In genomic region chr17:28940675-28941074, GRCh38 we compare ENCODE assay signal across 14 cellular contexts. TPM values are rescaled to one million over a fixed set of nuclear protein-coding genes. Genes with fewer than 3 reads are reported as not detected.
DNase-seq lines count a peak whose midpoint lies in the region; ATAC-seq, FAIRE-seq and TF ChIP-seq lines count a peak whose summit lies in the region.
"Had no signal": no experiment of that assay in that cellular context is flagged by ENCODE, and none has a peak within 500 bp of the region (broad histone marks: within the 10 kb centered on the region; RNA-seq: fewer than 3 reads in every experiment).

No MANE protein-coding gene starts in this region.

- FAIRE-seq in endothelial cell of umbilical vein (lab: Jason Lieb, UNC), result peak; percentile 79
- FAIRE-seq: TTC549 had no signal

- no peak overlapping the region for H4K91ac ChIP-seq in H9 (ENCODE audit: insufficient read length, low read depth, low read length)

- POLR2A ChIA-PET in endothelial cell of umbilical vein (lab: Charles Lee), result interaction anchor here (1.4 kb wide), 1 partner anchor 9 kb away, joined by 5 read pairs; no protein-coding TSS in a partner anchor

- H2AFZ ChIP-seq in H9 (ENCODE audit: low read length) (no peak overlapping the region), endothelial cell of umbilical vein (ENCODE audit: low read depth, low read length) (no peak overlapping the region)

- H3K9me3 Mint-ChIP-seq in activated CD4-positive, alpha-beta T cell treated with anti-CD3 and anti-CD28 coated beads, Interleukin-2, amount 10 ng/mL, durations not matched to agents 24 days and 14 days, result no peaks in the 10 kb centered on the region
- no peaks in the 10 kb centered on the region for H3K9me3 Mint-ChIP-seq in H9

- BruUV-seq in endothelial cell of umbilical vein (replicated peaks; lab: Mats Ljungman, UMichigan), result no TSS peak

- intact Hi-C loops in activated CD4-positive, alpha-beta T cell treated with anti-CD3 and anti-CD28 coated beads, Interleukin-2, amount 10 ng/mL, durations not matched to agents 24 days and 14 days (cut with micrococcal nuclease), result no loop called here
- intact Hi-C loops in endothelial cell of umbilical vein (cut with micrococcal nuclease), result no loop called here
- intact Hi-C loops in tibial artery (cut with DNase I; ENCODE audit: low total_unique reads), result no loop called here

- H3K14ac ChIP-seq in H9 (ENCODE audit: insufficient read depth, low read length), result no peak overlapping the region

- H4K8ac ChIP-seq in H9 (replicated peaks; ENCODE audit: insufficient read length, low read depth, low read length), result no peak overlapping the region

- H3K9me3 ChIP-seq in H9 (ENCODE audit: control insufficient read depth, low read depth, low read length), result no peaks in the 10 kb centered on the region
- no peaks in the 10 kb centered on the region for H3K9me3 ChIP-seq in endothelial cell of umbilical vein (replicated peaks; ENCODE audit: control insufficient read depth, insufficient read depth, low read length)
- H3K9me3 ChIP-seq in neutrophil, result no peaks in the 10 kb centered on the region
- no peaks in the 10 kb centered on the region for H3K9me3 ChIP-seq in tibial artery
- H3K9me3 ChIP-seq: adrenal gland, SJCRH30 had no signal

- H3K4ac ChIP-seq in H9 (ENCODE audit: low read depth, low read length), result no peak overlapping the region

- no peaks in the 10 kb centered on the region for H3K27me3 ChIP-seq in H9 (ENCODE audit: insufficient read depth, low read length)
- H3K27me3 ChIP-seq in endothelial cell of umbilical vein (ENCODE audit: control insufficient read depth in 2 of 2, insufficient read depth in 2 of 2, low read length in 2 of 2), result no peaks in the 10 kb centered on the region
- no peaks in the 10 kb centered on the region for H3K27me3 ChIP-seq in neutrophil
- H3K27me3 ChIP-seq in tibial artery, result no peaks in the 10 kb centered on the region
- H3K27me3 ChIP-seq: adrenal gland, SJCRH30 had no signal

- H3K4me3 Mint-ChIP-seq in activated CD4-positive, alpha-beta T cell treated with anti-CD3 and anti-CD28 coated beads, Interleukin-2, amount 10 ng/mL, durations not matched to agents 24 days and 14 days, result peak overlapping the region; percentile 41
- H3K4me3 Mint-ChIP-seq in H9, result no peak overlapping the region; a peak in 1 of 5 replicates

- H2BK120ac ChIP-seq in H9 (ENCODE audit: low read depth, low read length, poor library complexity, severe bottlenecking), result no peak overlapping the region

- H2AK5ac ChIP-seq in H9 (ENCODE audit: insufficient read length, low read length), result no peak overlapping the region

- H2BK5ac ChIP-seq in H9 (ENCODE audit: insufficient read length, low read length), result no peak overlapping the region

- CTCF ChIA-PET in endothelial cell of umbilical vein (lab: Charles Lee), result interaction anchor here (0.8 to 2.9 kb wide), 6 partner anchors 11 to 177 kb away, joined by 3 to 9 read pairs (median 5); no protein-coding TSS in a partner anchor

- H3K27ac ChIP-seq in H9 (ENCODE audit: insufficient read length, low read depth, low read length), result no peak overlapping the region
- H3K27ac ChIP-seq in endothelial cell of umbilical vein (ENCODE audit: insufficient read depth, low read depth, low read length), result no peak overlapping the region
- peak overlapping the region; percentile 88 for H3K27ac ChIP-seq in neutrophil
- no peak overlapping the region for H3K27ac ChIP-seq in tibial artery
- H3K27ac ChIP-seq: adrenal gland, SJCRH30 had no signal

- TF ChIP-seq CTCF in H9 (conservative IDR thresholded peaks at IDR 0.05) (no peak), endothelial cell of umbilical vein (IDR thresholded peaks at IDR 0.05; ENCODE audit: extremely low read depth in 1 of 2, insufficient read depth in 1 of 2, low read depth in 1 of 2, low read length in 2 of 2) (no peak), neutrophil (IDR thresholded peaks at IDR 0.05) (no peak), tibial artery (IDR thresholded peaks at IDR 0.05) (no peak)

- peaks cover 42% of the 10 kb centered on the region for H3K36me3 Mint-ChIP-seq in activated CD4-positive, alpha-beta T cell treated with anti-CD3 and anti-CD28 coated beads, Interleukin-2, amount 10 ng/mL, durations not matched to agents 24 days and 14 days (ENCODE audit: low read depth)
- peaks cover 11 to 42% (median 42%) of the 10 kb centered on the region in 3 experiments; a peak in 6 of 7 replicates for H3K36me3 Mint-ChIP-seq in H9 (ENCODE audit: insufficient read depth in 1 of 3, low read depth in 3 of 3)

- H3K23ac ChIP-seq in H9 (ENCODE audit: insufficient read length, low read depth, low read length), result no peak overlapping the region

- H3T11ph ChIP-seq in H9 (ENCODE audit: low read length), result no peak overlapping the region

- no peak for DNase-seq in activated CD4-positive, alpha-beta T cell treated with anti-CD3 and anti-CD28 coated beads, Interleukin-2, amount 10 ng/mL, durations not matched to agents 24 days and 14 days
- no peak for DNase-seq in activated CD4-positive, alpha-beta T cell treated with anti-CD3 and anti-CD28 coated beads for 48 hours
- DNase-seq in H9 (no peak), endothelial cell of umbilical vein (ENCODE audit: low read depth, low spot score) (no peak), tibial artery (no peak)
- DNase-seq: adrenal gland, DND-41, erythroblast, NCI-H2081 treated with DMSO at 0.1 percent for 48 hours, SJCRH30 had no signal

- H4K5ac ChIP-seq in H9 (ENCODE audit: insufficient read length, low read depth, low read length), result no peak overlapping the region

- no peak for ATAC-seq in GM18517 (IDR thresholded peaks at IDR 0.05; ENCODE audit: unreplicated experiment)
- ATAC-seq in HG02884 (IDR thresholded peaks at IDR 0.05; ENCODE audit: unreplicated experiment), result no peak

- H3K27me3 Mint-ChIP-seq in activated CD4-positive, alpha-beta T cell treated with anti-CD3 and anti-CD28 coated beads, Interleukin-2, amount 10 ng/mL, durations not matched to agents 24 days and 14 days, result no peaks in the 10 kb centered on the region
- H3K27me3 Mint-ChIP-seq in H9 (ENCODE audit: low read depth), result no peaks in the 10 kb centered on the region

- H3K4me2 ChIP-seq in H9 (ENCODE audit: insufficient read depth, insufficient read length, low read length) (no peak overlapping the region), endothelial cell of umbilical vein (ENCODE audit: insufficient read depth, low read length) (no peak overlapping the region)

- H3K4me3 ChIP-seq in endothelial cell of umbilical vein (replicated peaks in 1 of 3; ENCODE audit: insufficient read depth in 1 of 3, low read depth in 1 of 3, low read length in 3 of 3) (no peak overlapping the region), neutrophil (ENCODE audit: low read depth in 1 of 2, low read length in 1 of 2) (peak overlapping the region; percentile 26 to 43), tibial artery (no peak overlapping the region)
- H3K4me3 ChIP-seq: adrenal gland, SJCRH30 had no signal

- no peaks in the 10 kb centered on the region for H3K23me2 ChIP-seq in H9 (ENCODE audit: insufficient read length, low read depth, low read length, poor library complexity, severe bottlenecking)

- H3K36me3 ChIP-seq in endothelial cell of umbilical vein (ENCODE audit: control insufficient read depth in 2 of 2, extremely low read depth in 1 of 2, insufficient read depth in 2 of 2, low read length in 2 of 2) (no peaks in the 10 kb centered on the region), neutrophil (peaks cover 14% of the 10 kb centered on the region), tibial artery (no peaks in the 10 kb centered on the region)

- H4K20me1 ChIP-seq in H9 (ENCODE audit: control insufficient read depth, insufficient read depth, insufficient read length) (no peaks in the 10 kb centered on the region), endothelial cell of umbilical vein (replicated peaks; ENCODE audit: control insufficient read depth, extremely low read depth, insufficient read depth, low read length) (peaks cover 9% of the 10 kb centered on the region)

- peak overlapping the region; percentile 58 for H3K27ac Mint-ChIP-seq in activated CD4-positive, alpha-beta T cell treated with anti-CD3 and anti-CD28 coated beads, Interleukin-2, amount 10 ng/mL, durations not matched to agents 24 days and 14 days
- H3K27ac Mint-ChIP-seq in H9, result peak overlapping the region in 2 of 3 experiments; percentile 16 to 56; a peak in 3 of 7 replicates

- H3K79me2 ChIP-seq in H9 (ENCODE audit: insufficient read depth, low read length) (peaks cover 58% of the 10 kb centered on the region; the same call in 1 of the 2 replicates), endothelial cell of umbilical vein (ENCODE audit: control insufficient read depth, insufficient read depth, low read length) (peaks cover 92% of the 10 kb centered on the region)

- dilution Hi-C loops in endothelial cell of umbilical vein (cut with MboI; ENCODE audit: extremely low pct_ligation_motif_present, low sequenced_read_pairs), result no loop called here

- H3K79me1 ChIP-seq in H9 (ENCODE audit: insufficient read depth, low read depth, low read length, poor library complexity, severe bottlenecking), result peaks cover 12% of the 10 kb centered on the region

- no peak overlapping the region for H3K56ac ChIP-seq in H9 (ENCODE audit: insufficient read length, low read depth, low read length)

- no peak overlapping the region for H2BK15ac ChIP-seq in H9 (ENCODE audit: low read depth, low read length)

- H3K4me1 ChIP-seq in H9 (ENCODE audit: insufficient read depth, low read length) (peaks cover 9% of the 10 kb centered on the region; the same call in 1 of the 2 replicates), endothelial cell of umbilical vein (ENCODE audit: control insufficient read depth, extremely low read depth, insufficient read depth, low read length) (peaks cover 22% of the 10 kb centered on the region), neutrophil (ENCODE audit: control insufficient read depth in 1 of 2, insufficient read depth in 1 of 2, low read depth in 1 of 2, low read length in 1 of 2) (peaks cover 70 to 88% of the 10 kb centered on the region in 2 experiments), tibial artery (peaks cover 0 to 84% (median 46%) of the 10 kb centered on the region in 4 donors)
- H3K4me1 ChIP-seq: SJCRH30 had no signal

- WGBS in H9 (ENCODE audit: extremely low coverage, insufficient read length, low lambda C conversion rate), result no CpG with 5 or more reads among the region's 3 CpGs

- H2BK20ac ChIP-seq in H9 (ENCODE audit: low read depth, low read length, poor library complexity, severe bottlenecking), result no peak overlapping the region

- TF ChIP-seq POLR2A in endothelial cell of umbilical vein (IDR thresholded peaks at IDR 0.05; ENCODE audit: low read depth, low read length), result no peak

- no peak overlapping the region for H3K18ac ChIP-seq in H9 (ENCODE audit: insufficient read length, low read depth, low read length)

- H3K9ac ChIP-seq in H9 (ENCODE audit: extremely low read depth, insufficient read length, low read length) (no peak overlapping the region), endothelial cell of umbilical vein (replicated peaks; ENCODE audit: extremely low read depth, insufficient read depth, low read length) (no peak overlapping the region)

- no peaks in the 10 kb centered on the region for H3K9me1 ChIP-seq in endothelial cell of umbilical vein (replicated peaks; ENCODE audit: control insufficient read depth, extremely low read depth, insufficient read depth, low read length)

- H3K4me1 Mint-ChIP-seq in activated CD4-positive, alpha-beta T cell treated with anti-CD3 and anti-CD28 coated beads, Interleukin-2, amount 10 ng/mL, durations not matched to agents 24 days and 14 days, result peaks cover 67% of the 10 kb centered on the region
- peaks cover 50 to 52% of the 10 kb centered on the region in 2 experiments for H3K4me1 Mint-ChIP-seq in H9

- H2BK12ac ChIP-seq in H9 (ENCODE audit: insufficient read length, low read depth, low read length), result no peak overlapping the region

RNA-seq across cellular contexts. Expression of gene PHF12, which starts 10.6 kb away (rescaled TPM):
- 61.1 TPM in 2 replicates for total RNA-seq in activated CD4-positive, alpha-beta T cell treated with anti-CD3 and anti-CD28 coated beads, Interleukin-2, amount 10 ng/mL, durations not matched to agents 24 days and 14 days
- 62.1 and 68.5 TPM in 2 replicates for total RNA-seq in H9 (2021)
- total RNA-seq in endothelial cell of umbilical vein, result 36.4 and 44.2 TPM in 2 replicates
- 24.3 and 26.6 TPM in 2 replicates for polyA plus RNA-seq in endothelial cell of umbilical vein
- polyA plus RNA-seq in endothelial cell of umbilical vein (2011; cell fraction: cytosol; rRNA removed), result 19.5 and 23.3 TPM in 2 replicates
- 50.6 and 57.4 TPM in 2 replicates for polyA plus RNA-seq in endothelial cell of umbilical vein (2011; cell fraction: nucleus; rRNA removed)
- 25.2 and 26.2 TPM in 2 replicates for polyA plus RNA-seq in endothelial cell of umbilical vein (2012)
- 31.8 and 35.6 TPM in 2 replicates for polyA minus RNA-seq in endothelial cell of umbilical vein
- polyA minus RNA-seq in endothelial cell of umbilical vein (2011; cell fraction: cytosol; rRNA and poly(A)+ RNA removed), result 16.9 TPM
- polyA minus RNA-seq in endothelial cell of umbilical vein (2011; cell fraction: nucleus; rRNA and poly(A)+ RNA removed), result 31.7 and 34.7 TPM in 2 replicates

RNA-seq across cellular contexts. Expression of gene DHRS13, which starts 37.8 kb away (rescaled TPM):
- 32.4 and 34.3 TPM in 2 replicates for total RNA-seq in activated CD4-positive, alpha-beta T cell treated with anti-CD3 and anti-CD28 coated beads, Interleukin-2, amount 10 ng/mL, durations not matched to agents 24 days and 14 days
- 28.6 and 29.6 TPM in 2 replicates for total RNA-seq in H9 (2021)
- 5.6 and 7.2 TPM in 2 replicates for total RNA-seq in endothelial cell of umbilical vein
- polyA plus RNA-seq in endothelial cell of umbilical vein, result 8.2 and 9.3 TPM in 2 replicates
- polyA plus RNA-seq in endothelial cell of umbilical vein (2011; cell fraction: cytosol; rRNA removed), result 7.1 and 7.3 TPM in 2 replicates
- polyA plus RNA-seq in endothelial cell of umbilical vein (2011; cell fraction: nucleus; rRNA removed), result 5.3 and 6.0 TPM in 2 replicates
- 1.5 and 1.8 TPM in 2 replicates for polyA plus RNA-seq in endothelial cell of umbilical vein (2012)
- polyA minus RNA-seq in endothelial cell of umbilical vein, result 2.4 and 3.6 TPM in 2 replicates
- 10.3 TPM for polyA minus RNA-seq in endothelial cell of umbilical vein (2011; cell fraction: cytosol; rRNA and poly(A)+ RNA removed)
- 2.5 TPM in 2 replicates for polyA minus RNA-seq in endothelial cell of umbilical vein (2011; cell fraction: nucleus; rRNA and poly(A)+ RNA removed)

RNA-seq across cellular contexts. Expression of gene FLOT2, which starts 43.1 kb away (rescaled TPM):
- 109 and 111 TPM in 2 replicates for total RNA-seq in activated CD4-positive, alpha-beta T cell treated with anti-CD3 and anti-CD28 coated beads, Interleukin-2, amount 10 ng/mL, durations not matched to agents 24 days and 14 days
- total RNA-seq in H9 (2021), result 173 and 185 TPM in 2 replicates
- 131 and 169 TPM in 2 replicates for total RNA-seq in endothelial cell of umbilical vein
- polyA plus RNA-seq in endothelial cell of umbilical vein, result 180 and 184 TPM in 2 replicates
- 105 TPM in 2 replicates for polyA plus RNA-seq in endothelial cell of umbilical vein (2011; cell fraction: cytosol; rRNA removed)
- 77.0 and 84.7 TPM in 2 replicates for polyA plus RNA-seq in endothelial cell of umbilical vein (2011; cell fraction: nucleus; rRNA removed)
- 76.8 and 86.5 TPM in 2 replicates for polyA plus RNA-seq in endothelial cell of umbilical vein (2012)
- polyA minus RNA-seq in endothelial cell of umbilical vein, result 187 and 214 TPM in 2 replicates
- 70.7 TPM for polyA minus RNA-seq in endothelial cell of umbilical vein (2011; cell fraction: cytosol; rRNA and poly(A)+ RNA removed)
- polyA minus RNA-seq in endothelial cell of umbilical vein (2011; cell fraction: nucleus; rRNA and poly(A)+ RNA removed), result 24.4 and 26.2 TPM in 2 replicates

Comparison
In these comparisons a context has a peak if more than half of its experiments do, and no peak if none do; other contexts are left out.
1. H3K4me3 ChIP-seq: peak in neutrophil (2 of 2); none in endothelial cell of umbilical vein (0 of 3) and tibial artery (0 of 2).